29 cellular contexts compared by ENCODE assay signal in the genomic region with DNA sequence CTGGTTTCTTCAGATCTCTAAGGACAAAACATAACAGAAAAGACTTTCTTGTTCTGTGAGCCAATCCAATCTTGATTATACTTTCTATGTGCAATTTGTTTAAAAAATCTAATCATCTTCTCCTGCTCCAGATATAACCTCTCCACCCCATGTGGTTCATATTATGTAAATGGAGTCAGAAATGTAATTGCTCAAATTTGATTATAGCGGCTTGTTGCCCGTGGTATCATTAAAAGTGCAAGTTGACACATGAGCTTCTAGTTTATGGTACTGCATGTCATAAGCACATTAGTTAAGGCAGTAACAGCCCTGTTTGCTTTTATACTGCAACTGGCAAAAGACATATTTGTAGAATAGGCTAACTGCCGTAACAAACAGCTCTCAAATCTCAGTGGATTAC.
"Had no signal": no experiment of that assay in that cellular context is flagged by ENCODE, and none has a peak within 500 bp of the region (broad histone marks: within the 10 kb centered on the region; RNA-seq: fewer than 3 reads in every experiment).

No MANE protein-coding gene starts in this region.

- DNase-seq: activated CD4-positive, alpha-beta memory T cell treated with anti-CD3 and anti-CD28 coated beads, Interleukin-2, amount 10 ng/mL, durations not matched to agents 7 days and 5 days; activated CD4-positive, alpha-beta T cell treated with anti-CD3 and anti-CD28 coated beads for 4 hours; activated CD4-positive, alpha-beta T cell treated with anti-CD3 and anti-CD28 coated beads, Interleukin-2, amount 10 ng/mL, durations not matched to agents 7 days and 5 days; activated CD4-positive, alpha-beta T cell treated with anti-CD3 and anti-CD28 coated beads, Interleukin-2, amount 50 U/mL, for 4 hours; activated CD4-positive, CD25-positive, alpha-beta regulatory T cell; activated CD4-positive, CD25-positive, alpha-beta regulatory T cell treated with anti-CD3 and anti-CD28 coated beads, Interleukin-2, amount 50 U/mL, for 72 hours; activated CD8-positive, alpha-beta memory T cell treated with anti-CD3 and anti-CD28 coated beads, Interleukin-2, amount 50 U/mL, for 48 hours; activated gamma-delta T cell; activated naive CD4-positive, alpha-beta T cell; activated naive CD4-positive, alpha-beta T cell treated with anti-CD3 and anti-CD28 coated beads, Interleukin-2, amount 10 ng/mL, durations not matched to agents 7 days and 5 days; activated naive CD8-positive, alpha-beta T cell treated with anti-CD3 and anti-CD28 coated beads, Interleukin-2, amount 10 ng/mL, durations not matched to agents 7 days and 5 days; activated T-cell treated with anti-CD3 and anti-CD28 coated beads for 4 hours; activated T-cell treated with anti-CD3 and anti-CD28 coated beads, Interleukin-2, amount 50 U/mL, for 24 hours; activated T-cell treated with anti-CD3 and anti-CD28 coated beads, Interleukin-2, amount 50 U/mL, for 72 hours; central memory CD4-positive, alpha-beta T cell; cerebellar nuclear complex; colonic mucosa; effector CD8-positive, alpha-beta T cell; esophagus squamous epithelium; foreskin melanocyte; heart right ventricle; T1000 had no signal

- H3K4me1 ChIP-seq: ascending aorta, breast epithelium, colonic mucosa, esophagus squamous epithelium, gastroesophageal sphincter, heart right ventricle had no signal

- H2AFZ ChIP-seq: hepatocyte had no signal

- H3K4me3 ChIP-seq: ascending aorta, breast epithelium, cardiac muscle cell, colonic mucosa, esophagus squamous epithelium, gastroesophageal sphincter, heart right ventricle, hepatocyte had no signal

- H3K36me3 ChIP-seq: ascending aorta, breast epithelium, cardiac muscle cell, colonic mucosa, esophagus squamous epithelium, gastroesophageal sphincter, heart right ventricle had no signal

- H3K9me3 ChIP-seq: ascending aorta, breast epithelium, colonic mucosa, esophagus squamous epithelium, gastroesophageal sphincter, heart right ventricle had no signal

- ATAC-seq: activated naive CD4-positive, alpha-beta T cell treated with anti-CD3 and anti-CD28 coated beads, Interleukin-2, amount 50 U/mL, for 72 hours; activated T-cell treated with anti-CD3 and anti-CD28 coated beads, Interleukin-2, amount 50 U/mL, for 72 hours; gastroesophageal sphincter; heart right ventricle had no signal

- H3K79me2 ChIP-seq: hepatocyte had no signal

- H3K4me2 ChIP-seq: hepatocyte had no signal

- H3K27me3 ChIP-seq: ascending aorta, breast epithelium, cardiac muscle cell, colonic mucosa, esophagus squamous epithelium, gastroesophageal sphincter, heart right ventricle, hepatocyte had no signal

- H3K27ac ChIP-seq: ascending aorta, breast epithelium, cardiac muscle cell, colonic mucosa, epithelial cell of prostate, esophagus squamous epithelium, gastroesophageal sphincter, heart right ventricle, hepatocyte had no signal
